In the genomic region with DNA sequence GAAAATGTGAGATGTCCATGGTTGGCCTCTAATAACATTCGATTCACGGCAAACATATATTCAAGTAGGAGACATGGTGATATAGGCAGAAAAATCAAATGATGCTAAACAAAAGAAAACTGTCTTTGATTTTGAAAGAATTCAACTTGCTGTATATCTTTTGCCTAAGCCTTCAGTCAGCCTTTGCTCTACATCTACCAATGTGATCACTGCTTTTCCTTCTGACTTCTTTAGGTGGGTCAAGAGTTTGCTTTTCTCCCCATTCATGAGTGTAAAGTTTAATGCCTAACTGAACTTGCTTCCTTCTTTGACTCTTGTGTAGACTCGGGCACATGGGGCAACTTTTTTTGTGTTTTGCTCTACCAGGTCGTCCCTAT, we compare ENCODE assay signal across 1 cellular context.
TF ChIP-seq lines count a peak whose summit lies in the region.

No MANE protein-coding gene starts in this region.

TF ChIP-seq in HEK293, 187 proteins besides CTCF, POLR2A, EP300 and RAD21 (continued from another document):
- TF ChIP-seq, protein P1, sequence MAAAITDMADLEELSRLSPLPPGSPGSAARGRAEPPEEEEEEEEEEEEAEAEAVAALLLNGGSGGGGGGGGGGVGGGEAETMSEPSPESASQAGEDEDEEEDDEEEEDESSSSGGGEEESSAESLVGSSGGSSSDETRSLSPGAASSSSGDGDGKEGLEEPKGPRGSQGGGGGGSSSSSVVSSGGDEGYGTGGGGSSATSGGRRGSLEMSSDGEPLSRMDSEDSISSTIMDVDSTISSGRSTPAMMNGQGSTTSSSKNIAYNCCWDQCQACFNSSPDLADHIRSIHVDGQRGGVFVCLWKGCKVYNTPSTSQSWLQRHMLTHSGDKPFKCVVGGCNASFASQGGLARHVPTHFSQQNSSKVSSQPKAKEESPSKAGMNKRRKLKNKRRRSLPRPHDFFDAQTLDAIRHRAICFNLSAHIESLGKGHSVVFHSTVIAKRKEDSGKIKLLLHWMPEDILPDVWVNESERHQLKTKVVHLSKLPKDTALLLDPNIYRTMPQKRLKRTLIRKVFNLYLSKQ (tag by site-specific recombination; IDR thresholded peaks at IDR 0.05; ENCODE audit: borderline replicate concordance) = no peak
- TF ChIP-seq ZNF341 (tag by site-specific recombination; IDR thresholded peaks at IDR 0.05; ENCODE audit: low read depth) (no peak), ZNF302 (tag by site-specific recombination; IDR thresholded peaks at IDR 0.05; ENCODE audit: low read depth) (no peak), ZNF132 (tag by site-specific recombination; IDR thresholded peaks at IDR 0.05; ENCODE audit: borderline replicate concordance) (no peak), ZNF660 (tag by site-specific recombination; IDR thresholded peaks at IDR 0.05) (no peak), ZNF140 (tag by site-specific recombination; IDR thresholded peaks at IDR 0.05) (no peak), HOXC10 (CRISPR knock-in tag; IDR thresholded peaks at IDR 0.05) (no peak), ZNF174 (tag by site-specific recombination; IDR thresholded peaks at IDR 0.05) (no peak), SP3 (tag by site-specific recombination; IDR thresholded peaks at IDR 0.05) (no peak)
- TF ChIP-seq, protein P2, sequence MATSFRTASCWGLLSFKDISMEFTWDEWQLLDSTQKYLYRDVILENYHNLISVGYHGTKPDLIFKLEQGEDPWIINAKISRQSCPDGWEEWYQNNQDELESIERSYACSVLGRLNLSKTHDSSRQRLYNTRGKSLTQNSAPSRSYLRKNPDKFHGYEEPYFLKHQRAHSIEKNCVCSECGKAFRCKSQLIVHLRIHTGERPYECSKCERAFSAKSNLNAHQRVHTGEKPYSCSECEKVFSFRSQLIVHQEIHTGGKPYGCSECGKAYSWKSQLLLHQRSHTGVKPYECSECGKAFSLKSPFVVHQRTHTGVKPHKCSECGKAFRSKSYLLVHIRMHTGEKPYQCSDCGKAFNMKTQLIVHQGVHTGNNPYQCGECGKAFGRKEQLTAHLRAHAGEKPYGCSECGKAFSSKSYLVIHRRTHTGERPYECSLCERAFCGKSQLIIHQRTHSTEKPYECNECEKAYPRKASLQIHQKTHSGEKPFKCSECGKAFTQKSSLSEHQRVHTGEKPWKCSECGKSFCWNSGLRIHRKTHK (tag by site-specific recombination; IDR thresholded peaks at IDR 0.05) = no peak
- TF ChIP-seq, protein P3, sequence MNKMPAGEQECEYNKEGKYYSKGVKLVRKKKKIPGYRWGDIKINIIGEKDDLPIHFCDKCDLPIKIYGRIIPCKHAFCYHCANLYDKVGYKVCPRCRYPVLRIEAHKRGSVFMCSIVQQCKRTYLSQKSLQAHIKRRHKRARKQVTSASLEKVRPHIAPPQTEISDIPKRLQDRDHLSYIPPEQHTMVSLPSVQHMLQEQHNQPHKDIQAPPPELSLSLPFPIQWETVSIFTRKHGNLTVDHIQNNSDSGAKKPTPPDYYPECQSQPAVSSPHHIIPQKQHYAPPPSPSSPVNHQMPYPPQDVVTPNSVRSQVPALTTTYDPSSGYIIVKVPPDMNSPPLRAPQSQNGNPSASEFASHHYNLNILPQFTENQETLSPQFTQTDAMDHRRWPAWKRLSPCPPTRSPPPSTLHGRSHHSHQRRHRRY (tag by site-specific recombination; IDR thresholded peaks at IDR 0.05) = no peak
- TF ChIP-seq, protein P4, sequence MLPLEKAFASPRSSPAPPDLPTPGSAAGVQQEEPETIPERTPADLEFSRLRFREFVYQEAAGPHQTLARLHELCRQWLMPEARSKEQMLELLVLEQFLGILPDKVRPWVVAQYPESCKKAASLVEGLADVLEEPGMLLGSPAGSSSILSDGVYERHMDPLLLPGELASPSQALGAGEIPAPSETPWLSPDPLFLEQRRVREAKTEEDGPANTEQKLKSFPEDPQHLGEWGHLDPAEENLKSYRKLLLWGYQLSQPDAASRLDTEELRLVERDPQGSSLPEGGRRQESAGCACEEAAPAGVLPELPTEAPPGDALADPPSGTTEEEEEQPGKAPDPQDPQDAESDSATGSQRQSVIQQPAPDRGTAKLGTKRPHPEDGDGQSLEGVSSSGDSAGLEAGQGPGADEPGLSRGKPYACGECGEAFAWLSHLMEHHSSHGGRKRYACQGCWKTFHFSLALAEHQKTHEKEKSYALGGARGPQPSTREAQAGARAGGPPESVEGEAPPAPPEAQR (tag by site-specific recombination; IDR thresholded peaks at IDR 0.05) = no peak
- TF ChIP-seq, protein P5, sequence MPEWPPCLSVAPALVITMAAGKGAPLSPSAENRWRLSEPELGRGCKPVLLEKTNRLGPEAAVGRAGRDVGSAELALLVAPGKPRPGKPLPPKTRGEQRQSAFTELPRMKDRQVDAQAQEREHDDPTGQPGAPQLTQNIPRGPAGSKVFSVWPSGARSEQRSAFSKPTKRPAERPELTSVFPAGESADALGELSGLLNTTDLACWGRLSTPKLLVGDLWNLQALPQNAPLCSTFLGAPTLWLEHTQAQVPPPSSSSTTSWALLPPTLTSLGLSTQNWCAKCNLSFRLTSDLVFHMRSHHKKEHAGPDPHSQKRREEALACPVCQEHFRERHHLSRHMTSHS (tag by site-specific recombination; IDR thresholded peaks at IDR 0.05) = no peak
- TF ChIP-seq, protein P6, sequence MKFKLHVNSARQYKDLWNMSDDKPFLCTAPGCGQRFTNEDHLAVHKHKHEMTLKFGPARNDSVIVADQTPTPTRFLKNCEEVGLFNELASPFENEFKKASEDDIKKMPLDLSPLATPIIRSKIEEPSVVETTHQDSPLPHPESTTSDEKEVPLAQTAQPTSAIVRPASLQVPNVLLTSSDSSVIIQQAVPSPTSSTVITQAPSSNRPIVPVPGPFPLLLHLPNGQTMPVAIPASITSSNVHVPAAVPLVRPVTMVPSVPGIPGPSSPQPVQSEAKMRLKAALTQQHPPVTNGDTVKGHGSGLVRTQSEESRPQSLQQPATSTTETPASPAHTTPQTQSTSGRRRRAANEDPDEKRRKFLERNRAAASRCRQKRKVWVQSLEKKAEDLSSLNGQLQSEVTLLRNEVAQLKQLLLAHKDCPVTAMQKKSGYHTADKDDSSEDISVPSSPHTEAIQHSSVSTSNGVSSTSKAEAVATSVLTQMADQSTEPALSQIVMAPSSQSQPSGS (tag by site-specific recombination; IDR thresholded peaks at IDR 0.05; ENCODE audit: low read depth) = no peak
